23 cellular contexts compared by ENCODE assay signal in the genomic region with DNA sequence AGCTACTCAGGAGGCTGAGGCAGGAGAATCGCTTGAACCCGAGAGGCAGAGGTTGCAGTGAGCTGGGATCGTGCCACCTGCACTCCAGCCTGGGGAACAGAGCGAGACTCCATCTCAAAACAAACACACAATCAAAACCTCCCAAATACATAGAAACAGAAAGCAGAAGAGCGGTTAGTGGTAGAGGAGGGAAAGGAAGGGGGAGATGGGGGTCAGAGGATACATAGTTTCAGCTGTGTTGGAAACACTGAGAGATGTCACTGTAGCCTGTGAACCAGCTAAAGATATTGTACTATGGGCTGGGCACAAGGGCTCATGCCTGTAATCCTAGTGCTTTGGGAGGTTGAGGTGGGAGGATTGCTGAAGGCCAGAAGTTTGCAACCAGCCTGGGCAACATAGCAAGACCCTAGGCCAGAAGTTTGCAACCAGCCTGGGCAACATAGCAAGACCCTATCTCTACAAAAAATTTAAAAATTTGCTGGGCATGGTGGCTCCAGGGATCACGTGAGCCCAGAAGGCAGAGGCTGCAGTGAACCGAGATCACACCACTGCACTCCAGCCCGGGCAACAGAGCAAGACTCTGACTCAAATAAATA. TPM values are rescaled to one million over a fixed set of nuclear protein-coding genes. Genes with fewer than 3 reads are reported as not detected.
A peak's percentile ranks its signal among the peaks of the same experiment; 100 is the strongest.
DNase-seq lines count a peak whose midpoint lies in the region; ATAC-seq and TF ChIP-seq lines count a peak whose summit lies in the region.
"Had no signal": no experiment of that assay in that cellular context is flagged by ENCODE, and none has a peak within 500 bp of the region (broad histone marks: within the 10 kb centered on the region; RNA-seq: fewer than 3 reads in every experiment).

No MANE protein-coding gene starts in this region.

- H3K36me3 ChIP-seq in BLaER1 = peaks cover 28% of the 10 kb centered on the region
- no peaks in the 10 kb centered on the region for H3K36me3 ChIP-seq in HEK293 (ENCODE audit: control insufficient read depth in 2 of 2, insufficient read depth in 1 of 2, low read length in 2 of 2)
- H3K36me3 ChIP-seq in breast epithelium = no peaks in the 10 kb centered on the region
- no peaks in the 10 kb centered on the region for H3K36me3 ChIP-seq in prostate gland
- H3K36me3 ChIP-seq: Peyer's patch had no signal

- intact Hi-C loops in activated B cell treated with CpG ODN at 0.5 μM for 24 hours (cut with micrococcal nuclease) = no loop called here
- intact Hi-C loops in breast epithelium (cut with DNase I; ENCODE audit: low total_unique reads) = no loop called here
- intact Hi-C loops in prostate gland (cut with DNase I) = loop anchor here (5.0 kb wide), 1 partner anchor 50 kb away; a partner anchor contains a TSS

- H3K27ac ChIP-seq in BLaER1 (peak overlapping the region; percentile 77; the same call in 1 of the 2 replicates), HEK293 (ENCODE audit: extremely low read depth, low read depth, low read length) (no peak overlapping the region), breast epithelium (no peak overlapping the region), prostate gland (no peak overlapping the region)
- H3K27ac ChIP-seq: C4-2B had no signal

- peak overlapping the region; percentile 13 for H3K4me3 Mint-ChIP-seq in activated B cell treated with CpG ODN at 0.5 μM for 24 hours
- peak overlapping the region; percentile 8 for H3K4me3 Mint-ChIP-seq in stimulated activated memory B cell treated with anti-CD40 and anti-IgM and Interleukin-4, amounts not matched to agents 10 μg/mL and 1 μg/mL and 100 μg/mL, for 72 hours
- H3K4me3 Mint-ChIP-seq: CD8-positive, alpha-beta T cell had no signal

- H3K27me3 Mint-ChIP-seq in activated B cell treated with CpG ODN at 0.5 μM for 24 hours = no peaks in the 10 kb centered on the region
- no peaks in the 10 kb centered on the region for H3K27me3 Mint-ChIP-seq in stimulated activated memory B cell treated with anti-CD40 and anti-IgM and Interleukin-4, amounts not matched to agents 10 μg/mL and 1 μg/mL and 100 μg/mL, for 72 hours

- peak overlapping the region; percentile 82 for H3K4me2 ChIP-seq in BLaER1

- H3K4me1 Mint-ChIP-seq in activated B cell treated with CpG ODN at 0.5 μM for 24 hours = peaks cover 40% of the 10 kb centered on the region
- peaks cover 66% of the 10 kb centered on the region for H3K4me1 Mint-ChIP-seq in stimulated activated memory B cell treated with anti-CD40 and anti-IgM and Interleukin-4, amounts not matched to agents 10 μg/mL and 1 μg/mL and 100 μg/mL, for 72 hours

- WGBS in prostate gland = 93% methylated on average over 8 of the region's 8 CpGs

- H3K9me3 ChIP-seq in BLaER1 (no peaks in the 10 kb centered on the region), HEK293 (ENCODE audit: control insufficient read depth, insufficient read depth, low read depth, low read length) (no peaks in the 10 kb centered on the region), breast epithelium (no peaks in the 10 kb centered on the region), prostate gland (no peaks in the 10 kb centered on the region)
- H3K9me3 ChIP-seq: Caco-2, Peyer's patch had no signal

- TF ChIP-seq POLR2A in breast epithelium (IDR thresholded peaks at IDR 0.05) = no peak
- TF ChIP-seq POLR2A in prostate gland (IDR thresholded peaks at IDR 0.05) = no peak

- H3K4me1 ChIP-seq in BLaER1 (peaks cover 55% of the 10 kb centered on the region), HEK293 (ENCODE audit: control insufficient read depth, insufficient read depth, low read length) (no peaks in the 10 kb centered on the region), breast epithelium (no peaks in the 10 kb centered on the region), prostate gland (replicated peaks) (no peaks in the 10 kb centered on the region)
- H3K4me1 ChIP-seq: Caco-2, Peyer's patch had no signal

- peaks cover 88% of the 10 kb centered on the region for H4K20me1 ChIP-seq in BLaER1

- H3K27ac Mint-ChIP-seq in activated B cell treated with CpG ODN at 0.5 μM for 24 hours = peak overlapping the region; percentile 50
- H3K27ac Mint-ChIP-seq in stimulated activated memory B cell treated with anti-CD40 and anti-IgM and Interleukin-4, amounts not matched to agents 10 μg/mL and 1 μg/mL and 100 μg/mL, for 72 hours = peak overlapping the region; percentile 66
- H3K27ac Mint-ChIP-seq: CD8-positive, alpha-beta T cell had no signal

- no peaks in the 10 kb centered on the region for H3K9me3 Mint-ChIP-seq in activated B cell treated with CpG ODN at 0.5 μM for 24 hours
- no peaks in the 10 kb centered on the region for H3K9me3 Mint-ChIP-seq in stimulated activated memory B cell treated with anti-CD40 and anti-IgM and Interleukin-4, amounts not matched to agents 10 μg/mL and 1 μg/mL and 100 μg/mL, for 72 hours
- H3K9me3 Mint-ChIP-seq: CD8-positive, alpha-beta T cell had no signal

- POLR2A ChIA-PET in HEK293 (lab: Yijun Ruan, JAX) (no interaction called here), activated B cell treated with CpG ODN at 0.5 μM for 24 hours (lab: Charles Lee) (interaction anchor here (0.5 to 1.1 kb wide), 4 partner anchors 36 to 98 kb away, joined by 3 to 9 read pairs (median 3); no protein-coding TSS in a partner anchor)

- H3K27me3 ChIP-seq in BLaER1 = no peaks in the 10 kb centered on the region
- H3K27me3 ChIP-seq in breast epithelium = no peaks in the 10 kb centered on the region
- no peaks in the 10 kb centered on the region for H3K27me3 ChIP-seq in prostate gland (replicated peaks; ENCODE audit: insufficient read depth)
- H3K27me3 ChIP-seq: Peyer's patch had no signal

- H3K9ac ChIP-seq in BLaER1 = peak overlapping the region; percentile 67

- H3K36me3 Mint-ChIP-seq in activated B cell treated with CpG ODN at 0.5 μM for 24 hours (ENCODE audit: low read depth) = peaks cover 25% of the 10 kb centered on the region
- peaks cover 20% of the 10 kb centered on the region for H3K36me3 Mint-ChIP-seq in stimulated activated memory B cell treated with anti-CD40 and anti-IgM and Interleukin-4, amounts not matched to agents 10 μg/mL and 1 μg/mL and 100 μg/mL, for 72 hours
- H3K36me3 Mint-ChIP-seq: CD8-positive, alpha-beta T cell had no signal

- TF ChIP-seq CTCF in HEK293 (tag by site-specific recombination; IDR thresholded peaks at IDR 0.05) = no peak
- no peak for TF ChIP-seq CTCF in activated B cell treated with CpG ODN at 0.5 μM for 24 hours (IDR thresholded peaks at IDR 0.05)
- TF ChIP-seq CTCF in breast epithelium (IDR thresholded peaks at IDR 0.05) = no peak
- no peak for TF ChIP-seq CTCF in prostate gland (IDR thresholded peaks at IDR 0.05)

- H3K4me3 ChIP-seq in BLaER1 (no peak overlapping the region), HEK293 (ENCODE audit: low read depth, low read length) (no peak overlapping the region), breast epithelium (no peak overlapping the region), prostate gland (no peak overlapping the region)
- H3K4me3 ChIP-seq: Peyer's patch had no signal

- DNase-seq in activated B cell treated with CpG ODN at 0.5 μM for 24 hours = no peak
- no peak for DNase-seq in breast epithelium (ENCODE audit: low spot score in 2 of 2)
- no peak for DNase-seq in NCI-H510A (lab: John Stamatoyannopoulos, UW)
- DNase-seq in prostate gland (ENCODE audit: low spot score) = no peak
- DNase-seq: Caco-2; CD8-positive, alpha-beta T cell; DMS79; EL; GDM1; KBM-7; NCI-H1105 treated with DMSO at 0.1 percent for 48 hours; NCI-H146; NCI-H2029; NCI-H446 treated with DMSO at 0.1 percent for 48 hours; NCI-H526 treated with DMSO at 0.1 percent for 48 hours; Peyer's patch; SHP77 treated with DMSO at 0.1 percent for 48 hours had no signal

- CTCF ChIA-PET in HEK293 (lab: Yijun Ruan, JAX) = interaction anchor here (0.6 kb wide), 1 partner anchor 12 kb away, joined by 3 read pairs; no protein-coding TSS in a partner anchor
- CTCF ChIA-PET in activated B cell treated with CpG ODN at 0.5 μM for 24 hours (lab: Charles Lee) = no interaction called here

- ATAC-seq in activated B cell treated with CpG ODN at 0.5 μM for 24 hours (ENCODE audit: low read depth) = peak; percentile 43
- peak; percentile 73 for ATAC-seq in stimulated activated memory B cell treated with anti-CD40 and anti-IgM and Interleukin-4, amounts not matched to agents 10 μg/mL and 1 μg/mL and 100 μg/mL, for 72 hours
- ATAC-seq: CD8-positive, alpha-beta T cell; HCT116 had no signal

TF ChIP-seq in HEK293, 187 proteins besides CTCF, POLR2A, EP300 and RAD21:
- no peak for TF ChIP-seq KLF9 (tag by site-specific recombination; IDR thresholded peaks at IDR 0.05; ENCODE audit: low read depth)
- TF ChIP-seq ZNF121 (tag by site-specific recombination; IDR thresholded peaks at IDR 0.05) = peak; percentile 89
- TF ChIP-seq ZNF341 (tag by site-specific recombination; IDR thresholded peaks at IDR 0.05; ENCODE audit: low read depth) = no peak
- TF ChIP-seq ZNF214 (tag by site-specific recombination; IDR thresholded peaks at IDR 0.05; ENCODE audit: borderline replicate concordance) = no peak
- TF ChIP-seq, protein P1, sequence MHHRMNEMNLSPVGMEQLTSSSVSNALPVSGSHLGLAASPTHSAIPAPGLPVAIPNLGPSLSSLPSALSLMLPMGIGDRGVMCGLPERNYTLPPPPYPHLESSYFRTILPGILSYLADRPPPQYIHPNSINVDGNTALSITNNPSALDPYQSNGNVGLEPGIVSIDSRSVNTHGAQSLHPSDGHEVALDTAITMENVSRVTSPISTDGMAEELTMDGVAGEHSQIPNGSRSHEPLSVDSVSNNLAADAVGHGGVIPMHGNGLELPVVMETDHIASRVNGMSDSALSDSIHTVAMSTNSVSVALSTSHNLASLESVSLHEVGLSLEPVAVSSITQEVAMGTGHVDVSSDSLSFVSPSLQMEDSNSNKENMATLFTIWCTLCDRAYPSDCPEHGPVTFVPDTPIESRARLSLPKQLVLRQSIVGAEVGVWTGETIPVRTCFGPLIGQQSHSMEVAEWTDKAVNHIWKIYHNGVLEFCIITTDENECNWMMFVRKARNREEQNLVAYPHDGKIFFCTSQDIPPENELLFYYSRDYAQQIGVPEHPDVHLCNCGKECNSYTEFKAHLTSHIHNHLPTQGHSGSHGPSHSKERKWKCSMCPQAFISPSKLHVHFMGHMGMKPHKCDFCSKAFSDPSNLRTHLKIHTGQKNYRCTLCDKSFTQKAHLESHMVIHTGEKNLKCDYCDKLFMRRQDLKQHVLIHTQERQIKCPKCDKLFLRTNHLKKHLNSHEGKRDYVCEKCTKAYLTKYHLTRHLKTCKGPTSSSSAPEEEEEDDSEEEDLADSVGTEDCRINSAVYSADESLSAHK (tag by site-specific recombination; IDR thresholded peaks at IDR 0.05) = no peak
- no peak for TF ChIP-seq ZNF19 (tag by site-specific recombination; IDR thresholded peaks at IDR 0.05; ENCODE audit: low read depth)

RNA-seq across cellular contexts. Expression of a gene that starts 49.9 kb away (rescaled TPM):
- total RNA-seq in activated B cell treated with CpG ODN at 0.5 μM for 24 hours = 34.8 and 35.4 TPM in 2 replicates
- total RNA-seq in breast epithelium = 1 to 10 TPM; 1.6 to 7.8 (median 4.3) TPM
- total RNA-seq in prostate gland = 10 to 100 TPM in 1 of 2 donors, 1 to 10 TPM in 1; 8.7 to 22.9 TPM
- total RNA-seq: LHCN-M2 had no signal
